Comparison of ENCODE assay signal across 1 cellular context in genomic region chr13:20482818-20483217, GRCh38.
TF ChIP-seq lines count a peak whose summit lies in the region.

No MANE protein-coding gene starts in this region.

TF ChIP-seq in GM23338, 12 proteins besides CTCF, POLR2A, EP300 and RAD21 (continued from another document):
- TF ChIP-seq, protein P1, sequence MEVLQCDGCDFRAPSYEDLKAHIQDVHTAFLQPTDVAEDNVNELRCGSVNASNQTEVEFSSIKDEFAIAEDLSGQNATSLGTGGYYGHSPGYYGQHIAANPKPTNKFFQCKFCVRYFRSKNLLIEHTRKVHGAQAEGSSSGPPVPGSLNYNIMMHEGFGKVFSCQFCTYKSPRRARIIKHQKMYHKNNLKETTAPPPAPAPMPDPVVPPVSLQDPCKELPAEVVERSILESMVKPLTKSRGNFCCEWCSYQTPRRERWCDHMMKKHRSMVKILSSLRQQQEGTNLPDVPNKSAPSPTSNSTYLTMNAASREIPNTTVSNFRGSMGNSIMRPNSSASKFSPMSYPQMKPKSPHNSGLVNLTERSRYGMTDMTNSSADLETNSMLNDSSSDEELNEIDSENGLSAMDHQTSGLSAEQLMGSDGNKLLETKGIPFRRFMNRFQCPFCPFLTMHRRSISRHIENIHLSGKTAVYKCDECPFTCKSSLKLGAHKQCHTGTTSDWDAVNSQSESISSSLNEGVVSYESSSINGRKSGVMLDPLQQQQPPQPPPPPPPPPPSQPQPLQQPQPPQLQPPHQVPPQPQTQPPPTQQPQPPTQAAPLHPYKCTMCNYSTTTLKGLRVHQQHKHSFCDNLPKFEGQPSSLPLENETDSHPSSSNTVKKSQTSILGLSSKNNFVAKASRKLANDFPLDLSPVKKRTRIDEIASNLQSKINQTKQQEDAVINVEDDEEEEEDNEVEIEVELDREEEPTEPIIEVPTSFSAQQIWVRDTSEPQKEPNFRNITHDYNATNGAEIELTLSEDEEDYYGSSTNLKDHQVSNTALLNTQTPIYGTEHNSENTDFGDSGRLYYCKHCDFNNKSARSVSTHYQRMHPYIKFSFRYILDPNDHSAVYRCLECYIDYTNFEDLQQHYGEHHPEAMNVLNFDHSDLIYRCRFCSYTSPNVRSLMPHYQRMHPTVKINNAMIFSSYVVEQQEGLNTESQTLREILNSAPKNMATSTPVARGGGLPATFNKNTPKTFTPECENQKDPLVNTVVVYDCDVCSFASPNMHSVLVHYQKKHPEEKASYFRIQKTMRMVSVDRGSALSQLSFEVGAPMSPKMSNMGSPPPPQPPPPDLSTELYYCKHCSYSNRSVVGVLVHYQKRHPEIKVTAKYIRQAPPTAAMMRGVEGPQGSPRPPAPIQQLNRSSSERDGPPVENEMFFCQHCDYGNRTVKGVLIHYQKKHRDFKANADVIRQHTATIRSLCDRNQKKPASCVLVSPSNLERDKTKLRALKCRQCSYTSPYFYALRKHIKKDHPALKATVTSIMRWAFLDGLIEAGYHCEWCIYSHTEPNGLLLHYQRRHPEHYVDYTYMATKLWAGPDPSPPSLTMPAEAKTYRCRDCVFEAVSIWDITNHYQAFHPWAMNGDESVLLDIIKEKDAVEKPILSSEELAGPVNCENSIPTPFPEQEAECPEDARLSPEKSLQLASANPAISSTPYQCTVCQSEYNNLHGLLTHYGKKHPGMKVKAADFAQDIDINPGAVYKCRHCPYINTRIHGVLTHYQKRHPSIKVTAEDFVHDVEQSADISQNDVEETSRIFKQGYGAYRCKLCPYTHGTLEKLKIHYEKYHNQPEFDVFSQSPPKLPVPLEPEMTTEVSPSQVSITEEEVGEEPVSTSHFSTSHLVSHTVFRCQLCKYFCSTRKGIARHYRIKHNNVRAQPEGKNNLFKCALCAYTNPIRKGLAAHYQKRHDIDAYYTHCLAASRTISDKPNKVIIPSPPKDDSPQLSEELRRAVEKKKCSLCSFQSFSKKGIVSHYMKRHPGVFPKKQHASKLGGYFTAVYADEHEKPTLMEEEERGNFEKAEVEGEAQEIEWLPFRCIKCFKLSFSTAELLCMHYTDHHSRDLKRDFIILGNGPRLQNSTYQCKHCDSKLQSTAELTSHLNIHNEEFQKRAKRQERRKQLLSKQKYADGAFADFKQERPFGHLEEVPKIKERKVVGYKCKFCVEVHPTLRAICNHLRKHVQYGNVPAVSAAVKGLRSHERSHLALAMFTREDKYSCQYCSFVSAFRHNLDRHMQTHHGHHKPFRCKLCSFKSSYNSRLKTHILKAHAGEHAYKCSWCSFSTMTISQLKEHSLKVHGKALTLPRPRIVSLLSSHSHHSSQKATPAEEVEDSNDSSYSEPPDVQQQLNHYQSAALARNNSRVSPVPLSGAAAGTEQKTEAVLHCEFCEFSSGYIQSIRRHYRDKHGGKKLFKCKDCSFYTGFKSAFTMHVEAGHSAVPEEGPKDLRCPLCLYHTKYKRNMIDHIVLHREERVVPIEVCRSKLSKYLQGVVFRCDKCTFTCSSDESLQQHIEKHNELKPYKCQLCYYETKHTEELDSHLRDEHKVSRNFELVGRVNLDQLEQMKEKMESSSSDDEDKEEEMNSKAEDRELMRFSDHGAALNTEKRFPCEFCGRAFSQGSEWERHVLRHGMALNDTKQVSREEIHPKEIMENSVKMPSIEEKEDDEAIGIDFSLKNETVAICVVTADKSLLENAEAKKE (CRISPR knock-in tag; IDR thresholded peaks at IDR 0.05), result no peak
